ENCODE assay signal across 8 cellular contexts in the genomic region with DNA sequence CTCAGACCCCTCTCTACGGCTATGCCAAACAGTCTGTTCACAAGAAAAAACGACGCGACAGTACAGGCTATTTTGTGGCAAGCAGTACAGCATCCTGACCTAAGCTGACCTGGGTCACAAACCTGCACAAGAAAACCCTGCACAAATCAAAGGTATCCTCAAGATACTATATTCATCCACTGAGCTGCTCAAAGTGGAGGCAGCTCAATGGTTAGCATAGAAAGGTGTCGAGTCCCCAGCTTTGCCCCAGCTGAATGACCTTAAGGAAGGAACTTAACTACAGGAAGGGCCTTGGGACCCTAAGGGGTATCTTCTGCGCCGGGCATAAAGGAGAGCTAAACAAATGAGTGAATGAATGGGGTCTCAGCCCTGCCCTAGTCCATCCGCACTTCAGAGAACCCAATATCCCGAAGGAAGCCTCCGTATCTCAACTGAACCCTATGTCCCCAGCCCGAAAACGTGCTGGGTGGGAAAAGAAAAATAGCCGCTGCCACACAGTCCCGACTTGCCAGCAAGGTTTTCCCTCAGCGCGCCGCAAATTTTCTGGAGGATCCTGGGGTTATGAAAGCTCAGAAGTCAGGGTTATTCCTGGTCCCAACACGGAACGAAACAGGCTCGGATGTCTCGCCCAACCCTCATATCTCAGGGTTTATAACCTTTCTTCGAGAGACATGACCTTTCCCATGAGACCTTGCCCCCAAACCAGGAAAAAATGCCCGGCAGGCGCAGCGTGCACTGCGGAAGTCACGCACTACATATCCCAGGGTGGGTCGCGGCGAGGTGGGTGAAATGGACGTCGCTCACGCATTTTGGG. TPM values are rescaled to one million over a fixed set of nuclear protein-coding genes. Genes with fewer than 3 reads are reported as not detected.
A peak's percentile ranks its signal among the peaks of the same experiment; 100 is the strongest.
DNase-seq lines count a peak whose midpoint lies in the region; ATAC-seq and TF ChIP-seq lines count a peak whose summit lies in the region.

A gene with protein sequence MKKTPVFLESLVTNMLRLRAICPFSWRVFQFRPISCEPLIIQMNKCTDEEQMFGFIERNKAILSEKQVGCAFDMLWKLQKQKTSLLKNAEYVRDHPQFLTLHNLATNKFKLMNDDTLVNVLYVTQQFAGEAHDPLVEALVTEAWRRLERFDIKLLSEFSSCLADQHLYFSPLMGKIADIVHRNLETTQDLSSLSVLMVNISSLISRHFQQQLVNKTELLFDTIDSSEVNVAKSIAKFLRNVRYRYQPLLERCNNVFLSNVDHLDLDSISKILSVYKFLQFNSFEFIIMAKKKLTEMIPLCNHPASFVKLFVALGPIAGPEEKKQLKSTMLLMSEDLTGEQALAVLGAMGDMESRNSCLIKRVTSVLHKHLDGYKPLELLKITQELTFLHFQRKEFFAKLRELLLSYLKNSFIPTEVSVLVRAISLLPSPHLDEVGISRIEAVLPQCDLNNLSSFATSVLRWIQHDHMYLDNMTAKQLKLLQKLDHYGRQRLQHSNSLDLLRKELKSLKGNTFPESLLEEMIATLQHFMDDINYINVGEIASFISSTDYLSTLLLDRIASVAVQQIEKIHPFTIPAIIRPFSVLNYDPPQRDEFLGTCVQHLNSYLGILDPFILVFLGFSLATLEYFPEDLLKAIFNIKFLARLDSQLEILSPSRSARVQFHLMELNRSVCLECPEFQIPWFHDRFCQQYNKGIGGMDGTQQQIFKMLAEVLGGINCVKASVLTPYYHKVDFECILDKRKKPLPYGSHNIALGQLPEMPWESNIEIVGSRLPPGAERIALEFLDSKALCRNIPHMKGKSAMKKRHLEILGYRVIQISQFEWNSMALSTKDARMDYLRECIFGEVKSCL (minus strand): TSS at position 706 of the 814 bp plus-strand sequence. CDS start 1,836 bp downstream, outside the sequence.

- H3K4me1 ChIP-seq in fibroblast of lung (ENCODE audit: control insufficient read depth, extremely low read depth, insufficient read depth, low read length), result no peaks in the 10 kb centered on the region

- H3K79me2 ChIP-seq in fibroblast of lung (ENCODE audit: control insufficient read depth, insufficient read depth, low read length), result peaks cover 16% of the 10 kb centered on the region

- POLR2A ChIA-PET in naive thymus-derived CD8-positive, alpha-beta T cell (lab: Charles Lee), result interaction anchor here (0.7 to 2.9 kb wide), 4 partner anchors 8 to 94 kb away, joined by 3 to 38 read pairs (median 8); a partner anchor contains a TSS

- no peaks in the 10 kb centered on the region for H4K20me1 ChIP-seq in fibroblast of lung (ENCODE audit: control insufficient read depth, extremely low read depth, insufficient read depth, low read length)

- intact Hi-C loops in activated T-helper 1 cell treated with anti-CD3 and anti-CD28 coated beads, Interleukin-12 subunit alpha, Interleukin-12 subunit beta, Interleukin-2, Interleukin-4 antibody, amounts not matched to agents 30 ng/mL and 10 ng/mL and 1 ng/mL, durations not matched to agents 14 hours and 24 hours and 36 hours (cut with micrococcal nuclease), result loop anchor here (1.0 to 10.0 kb wide), 7 partner anchors 10 to 1361 kb away; a partner anchor contains a TSS

- H3K9me3 ChIP-seq in KOPT-K1 (ENCODE audit: insufficient read depth, low read length, poor library complexity, severe bottlenecking) (no peaks in the 10 kb centered on the region), fibroblast of lung (ENCODE audit: control insufficient read depth, insufficient read depth, low read depth, low read length) (no peaks in the 10 kb centered on the region)

- DNase-seq in DMS79 (lab: John Stamatoyannopoulos, UW) (peak; percentile 86), RPMI7951 (ENCODE audit: low read depth) (peak; percentile 87), fibroblast of lung (ENCODE audit: low read depth in 2 of 2) (peak; percentile 81 to 88)
- DNase-seq in activated T-helper 1 cell treated with anti-CD3 and anti-CD28 coated beads, Interleukin-12 subunit alpha, Interleukin-12 subunit beta, Interleukin-2, Interleukin-4 antibody, amounts not matched to agents 30 ng/mL and 10 ng/mL and 1 ng/mL, durations not matched to agents 14 hours and 24 hours and 36 hours (ENCODE audit: low spot score), result peak; percentile 82
- peak; percentile 67 to 88 (median 78) for DNase-seq in naive thymus-derived CD8-positive, alpha-beta T cell
- DNase-seq in stimulated activated naive CD4-positive, alpha-beta T cell (lab: John Stamatoyannopoulos, UW), result peak; percentile 67 to 80 (median 72)

- peak within 1 kb of the TSS; percentile 99 for H3K4me3 Mint-ChIP-seq in activated T-helper 1 cell treated with anti-CD3 and anti-CD28 coated beads, Interleukin-12 subunit alpha, Interleukin-12 subunit beta, Interleukin-2, Interleukin-4 antibody, amounts not matched to agents 30 ng/mL and 10 ng/mL and 1 ng/mL, durations not matched to agents 14 hours and 24 hours and 36 hours
- peak within 1 kb of the TSS; percentile 95 to 100 (median 97) for H3K4me3 Mint-ChIP-seq in naive thymus-derived CD8-positive, alpha-beta T cell

- peak within 1 kb of the TSS; percentile 81 for H3K4me2 ChIP-seq in fibroblast of lung (ENCODE audit: extremely low read depth, insufficient read depth, low read length)

- peak; percentile 99 for ATAC-seq in GM21786 (IDR thresholded peaks at IDR 0.05; ENCODE audit: unreplicated experiment)
- peak; percentile 100 for ATAC-seq in naive thymus-derived CD8-positive, alpha-beta T cell

- H2AFZ ChIP-seq in fibroblast of lung (ENCODE audit: low read length), result peak within 1 kb of the TSS; percentile 93

- peak within 1 kb of the TSS; percentile 54 for H3K9ac ChIP-seq in fibroblast of lung (ENCODE audit: insufficient read depth, low read length)

- H3K27ac ChIP-seq in KOPT-K1 (ENCODE audit: low read depth, low read length, poor library complexity, severe bottlenecking) (peak within 1 kb of the TSS; percentile 73), fibroblast of lung (ENCODE audit: insufficient read depth, low read length) (peak within 1 kb of the TSS; percentile 74)

- H3K27ac Mint-ChIP-seq in activated T-helper 1 cell treated with anti-CD3 and anti-CD28 coated beads, Interleukin-12 subunit alpha, Interleukin-12 subunit beta, Interleukin-2, Interleukin-4 antibody, amounts not matched to agents 30 ng/mL and 10 ng/mL and 1 ng/mL, durations not matched to agents 14 hours and 24 hours and 36 hours, result peak within 1 kb of the TSS; percentile 90
- peak within 1 kb of the TSS; percentile 39 to 98 (median 95) for H3K27ac Mint-ChIP-seq in naive thymus-derived CD8-positive, alpha-beta T cell

- no peaks in the 10 kb centered on the region for H3K27me3 ChIP-seq in fibroblast of lung (ENCODE audit: control insufficient read depth, insufficient read depth, low read length)

- H3K4me3 ChIP-seq in fibroblast of lung (replicated peaks in 1 of 4; ENCODE audit: control extremely low read depth in 1 of 4, insufficient read depth in 1 of 4, low read depth in 3 of 4, low read length in 4 of 4), result peak within 1 kb of the TSS; percentile 69 to 89 (median 82)

- peaks cover 32% of the 10 kb centered on the region for H3K4me1 Mint-ChIP-seq in activated T-helper 1 cell treated with anti-CD3 and anti-CD28 coated beads, Interleukin-12 subunit alpha, Interleukin-12 subunit beta, Interleukin-2, Interleukin-4 antibody, amounts not matched to agents 30 ng/mL and 10 ng/mL and 1 ng/mL, durations not matched to agents 14 hours and 24 hours and 36 hours (ENCODE audit: low read depth)
- H3K4me1 Mint-ChIP-seq in naive thymus-derived CD8-positive, alpha-beta T cell, result peaks cover 9 to 27% (median 20%) of the 10 kb centered on the region in 4 donors

- no peak for TF ChIP-seq CTCF in fibroblast of lung (conservative IDR thresholded peaks at IDR 0.05 in 1 of 2, IDR thresholded peaks at IDR 0.05 in 1 of 2; ENCODE audit: low read depth in 1 of 2, low read length in 2 of 2)

- no peaks in the 10 kb centered on the region for H3K9me3 Mint-ChIP-seq in activated T-helper 1 cell treated with anti-CD3 and anti-CD28 coated beads, Interleukin-12 subunit alpha, Interleukin-12 subunit beta, Interleukin-2, Interleukin-4 antibody, amounts not matched to agents 30 ng/mL and 10 ng/mL and 1 ng/mL, durations not matched to agents 14 hours and 24 hours and 36 hours
- no peaks in the 10 kb centered on the region for H3K9me3 Mint-ChIP-seq in naive thymus-derived CD8-positive, alpha-beta T cell

- peaks cover 25% of the 10 kb centered on the region for H3K36me3 ChIP-seq in KOPT-K1 (ENCODE audit: insufficient read depth, low read length)
- no peaks in the 10 kb centered on the region for H3K36me3 ChIP-seq in fibroblast of lung (ENCODE audit: control insufficient read depth, insufficient read depth, low read length)

- peaks cover 14% of the 10 kb centered on the region for H3K36me3 Mint-ChIP-seq in activated T-helper 1 cell treated with anti-CD3 and anti-CD28 coated beads, Interleukin-12 subunit alpha, Interleukin-12 subunit beta, Interleukin-2, Interleukin-4 antibody, amounts not matched to agents 30 ng/mL and 10 ng/mL and 1 ng/mL, durations not matched to agents 14 hours and 24 hours and 36 hours (ENCODE audit: low read depth)
- H3K36me3 Mint-ChIP-seq in naive thymus-derived CD8-positive, alpha-beta T cell, result peaks cover 0 to 11% (median 0%) of the 10 kb centered on the region in 3 donors

- no peaks in the 10 kb centered on the region for H3K27me3 Mint-ChIP-seq in activated T-helper 1 cell treated with anti-CD3 and anti-CD28 coated beads, Interleukin-12 subunit alpha, Interleukin-12 subunit beta, Interleukin-2, Interleukin-4 antibody, amounts not matched to agents 30 ng/mL and 10 ng/mL and 1 ng/mL, durations not matched to agents 14 hours and 24 hours and 36 hours (ENCODE audit: insufficient read depth)
- peaks cover 0 to 3% (median 0%) of the 10 kb centered on the region in 5 donors for H3K27me3 Mint-ChIP-seq in naive thymus-derived CD8-positive, alpha-beta T cell

RNA-seq across cellular contexts. Expression of the gene that starts here (rescaled TPM):
- total RNA-seq in RPMI7951 (2014; rRNA removed; shearing (Covaris generic)), result 19.2 and 23.8 TPM in 2 replicates
- 50.3 and 50.4 TPM in 2 replicates for total RNA-seq in activated T-helper 1 cell treated with anti-CD3 and anti-CD28 coated beads, Interleukin-12 subunit alpha, Interleukin-12 subunit beta, Interleukin-2, Interleukin-4 antibody, amounts not matched to agents 30 ng/mL and 10 ng/mL and 1 ng/mL, durations not matched to agents 14 hours and 24 hours and 36 hours
- 14.1 and 19.3 TPM in 2 replicates for total RNA-seq in fibroblast of lung
- 11.5 and 11.8 TPM in 2 replicates for polyA plus RNA-seq in fibroblast of lung
- 8.8 and 11.1 TPM in 2 replicates for polyA plus RNA-seq in fibroblast of lung (2012)
- polyA minus RNA-seq in fibroblast of lung (ENCODE audit: low replicate concordance), result 0.96 and 1.8 TPM in 2 replicates
- total RNA-seq in naive thymus-derived CD8-positive, alpha-beta T cell, result 10 to 100 TPM; 25.3 to 26.8 TPM
- polyA plus RNA-seq in naive thymus-derived CD8-positive, alpha-beta T cell, result 10 to 100 TPM; 10.8 to 17.3 (median 16.5) TPM

Comparison
In these comparisons a context has a peak if more than half of its experiments do, and no peak if none do; other contexts are left out.
1. Peak in every context shown above with its lines: DNase-seq, ATAC-seq, H3K4me3 ChIP-seq and H3K27ac ChIP-seq.